ENCODE assay signal across 14 cellular contexts in the genomic region with DNA sequence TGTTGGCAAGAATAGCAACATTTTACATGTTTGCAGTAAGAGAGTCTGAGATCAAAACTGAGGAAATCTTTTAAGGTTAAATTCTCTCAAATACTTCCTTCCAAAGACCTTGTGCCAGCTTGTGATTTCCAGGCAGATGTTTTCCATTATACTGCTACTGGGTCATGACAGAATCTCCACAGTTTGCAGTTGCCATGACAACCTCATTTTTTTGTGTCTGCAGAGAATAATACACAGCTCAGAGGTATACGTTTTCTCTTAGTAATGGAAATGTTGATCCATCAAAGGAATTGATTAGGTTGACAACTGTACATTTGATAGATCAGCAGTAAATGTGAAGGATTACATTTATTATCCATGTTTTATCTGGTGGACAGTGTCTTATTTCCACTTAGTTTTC. TPM values are rescaled to one million over a fixed set of nuclear protein-coding genes. Genes with fewer than 3 reads are reported as not detected.
DNase-seq lines count a peak whose midpoint lies in the region; ATAC-seq and TF ChIP-seq lines count a peak whose summit lies in the region.
"Had no signal": no experiment of that assay in that cellular context is flagged by ENCODE, and none has a peak within 500 bp of the region (broad histone marks: within the 10 kb centered on the region; RNA-seq: fewer than 3 reads in every experiment).

No MANE protein-coding gene starts in this region.

- H3K9me3 ChIP-seq in adipocyte (ENCODE audit: control insufficient read depth, low read length) (no peaks in the 10 kb centered on the region), left ventricle myocardium inferior (replicated peaks) (no peaks in the 10 kb centered on the region)
- H3K9me3 ChIP-seq: thoracic aorta had no signal

- no peak overlapping the region for H3K27ac Mint-ChIP-seq in activated CD4-positive, alpha-beta T cell treated with anti-CD3 and anti-CD28 coated beads for 36 hours
- H3K27ac Mint-ChIP-seq: activated naive CD4-positive, alpha-beta T cell treated with anti-CD3 and anti-CD28 coated beads for 36 hours had no signal

- no peak for DNase-seq in activated CD4-positive, alpha-beta T cell treated with anti-CD3 and anti-CD28 coated beads for 36 hours
- no peak for DNase-seq in activated CD4-positive, alpha-beta T cell treated with anti-CD3 and anti-CD28 coated beads for 1 hour
- DNase-seq in adipocyte (ENCODE audit: low read depth) (peak; percentile 98), glomerular endothelial cell (ENCODE audit: extremely low read depth, low read depth, low spot score) (peak; percentile 20), superior temporal gyrus (ENCODE audit: extremely low spot score) (peak; percentile 31), NCI-H82 treated with DMSO at 0.1 percent for 48 hours (lab: John Stamatoyannopoulos, UW; ENCODE audit: unreplicated experiment) (no peak), left ventricle myocardium inferior (no peak)
- DNase-seq: activated CD4-positive, alpha-beta T cell treated with anti-CD3 and anti-CD28 coated beads, Interleukin-2, amount 50 U/mL, for 1 hour; activated naive CD4-positive, alpha-beta T cell treated with anti-CD3 and anti-CD28 coated beads for 36 hours; AML-193; SW 1271 had no signal

- no peak for TF ChIP-seq CTCF in left ventricle myocardium inferior (IDR thresholded peaks at IDR 0.05; ENCODE audit: borderline replicate concordance)

- H3K9ac ChIP-seq in adipocyte (ENCODE audit: low read length) = no peak overlapping the region
- H3K9ac ChIP-seq: parathyroid adenoma had no signal

- CTCF ChIA-PET in activated CD4-positive, alpha-beta T cell treated with anti-CD3 and anti-CD28 coated beads for 36 hours (lab: Charles Lee) = no interaction called here

- no peaks in the 10 kb centered on the region for H3K27me3 Mint-ChIP-seq in activated CD4-positive, alpha-beta T cell treated with anti-CD3 and anti-CD28 coated beads for 36 hours

- POLR2A ChIA-PET in activated CD4-positive, alpha-beta T cell treated with anti-CD3 and anti-CD28 coated beads for 36 hours (lab: Charles Lee) = no interaction called here

- no peak overlapping the region for H3K27ac ChIP-seq in left ventricle myocardium inferior (replicated peaks)
- H3K27ac ChIP-seq: parathyroid adenoma, thoracic aorta had no signal

- no peak overlapping the region for H3K4me3 Mint-ChIP-seq in activated CD4-positive, alpha-beta T cell treated with anti-CD3 and anti-CD28 coated beads for 36 hours
- H3K4me3 Mint-ChIP-seq: activated naive CD4-positive, alpha-beta T cell treated with anti-CD3 and anti-CD28 coated beads for 36 hours had no signal

- peaks cover 28% of the 10 kb centered on the region for H3K4me1 Mint-ChIP-seq in activated CD4-positive, alpha-beta T cell treated with anti-CD3 and anti-CD28 coated beads for 36 hours

- H3K4me3 ChIP-seq in adipocyte (ENCODE audit: low read length) (no peak overlapping the region), left ventricle myocardium inferior (no peak overlapping the region)
- H3K4me3 ChIP-seq: thoracic aorta had no signal

- H3K4me1 ChIP-seq in adipocyte (ENCODE audit: control insufficient read depth, insufficient read depth, low read length) (no peaks in the 10 kb centered on the region), left ventricle myocardium inferior (no peaks in the 10 kb centered on the region)
- H3K4me1 ChIP-seq: parathyroid adenoma had no signal

- no peaks in the 10 kb centered on the region for H3K27me3 ChIP-seq in adipocyte (replicated peaks; ENCODE audit: control insufficient read depth, insufficient read depth, low read length)
- H3K27me3 ChIP-seq in left ventricle myocardium inferior (ENCODE audit: low read depth) = no peaks in the 10 kb centered on the region

- no peaks in the 10 kb centered on the region for H3K36me3 Mint-ChIP-seq in activated CD4-positive, alpha-beta T cell treated with anti-CD3 and anti-CD28 coated beads for 36 hours (ENCODE audit: low read depth)

- no peaks in the 10 kb centered on the region for H3K9me3 Mint-ChIP-seq in activated CD4-positive, alpha-beta T cell treated with anti-CD3 and anti-CD28 coated beads for 36 hours (ENCODE audit: low read depth)
- H3K9me3 Mint-ChIP-seq: activated naive CD4-positive, alpha-beta T cell treated with anti-CD3 and anti-CD28 coated beads for 36 hours had no signal

- H3K36me3 ChIP-seq in adipocyte (ENCODE audit: control insufficient read depth, insufficient read depth, low read length, severe bottlenecking) = no peaks in the 10 kb centered on the region
- no peaks in the 10 kb centered on the region for H3K36me3 ChIP-seq in left ventricle myocardium inferior
- H3K36me3 ChIP-seq: thoracic aorta had no signal

- intact Hi-C loops in activated CD4-positive, alpha-beta T cell treated with anti-CD3 and anti-CD28 coated beads for 36 hours (cut with DNase I, micrococcal nuclease) = no loop called here
- intact Hi-C loops in left ventricle myocardium inferior (cut with micrococcal nuclease) = no loop called here

- peak; percentile 19 for ATAC-seq in activated CD4-positive, alpha-beta T cell treated with anti-CD3 and anti-CD28 coated beads for 36 hours
- ATAC-seq in GM19328 (IDR thresholded peaks at IDR 0.05; ENCODE audit: unreplicated experiment) = no peak

RNA-seq across cellular contexts. Expression of a gene that starts 29.1 kb away (rescaled TPM):
- total RNA-seq in activated CD4-positive, alpha-beta T cell treated with anti-CD3 and anti-CD28 coated beads for 36 hours = not detected
- total RNA-seq in glomerular endothelial cell (0.44 and 0.47 TPM in 2 replicates), left ventricle myocardium inferior (4.0 TPM)
- total RNA-seq: activated naive CD4-positive, alpha-beta T cell treated with anti-CD3 and anti-CD28 coated beads for 36 hours had no signal

Comparison
In these comparisons a context has a peak if more than half of its experiments do, and no peak if none do; other contexts are left out.
1. DNase-seq: peak in adipocyte (single experiment), glomerular endothelial cell (single experiment) and superior temporal gyrus (single experiment); none in activated CD4-positive, alpha-beta T cell treated with anti-CD3 and anti-CD28 coated beads for 36 hours (single experiment), activated CD4-positive, alpha-beta T cell treated with anti-CD3 and anti-CD28 coated beads for 1 hour (single experiment), NCI-H82 treated with DMSO at 0.1 percent for 48 hours (single experiment) and left ventricle myocardium inferior (single experiment).